ENCODE assay signal across 17 cellular contexts in the genomic region with DNA sequence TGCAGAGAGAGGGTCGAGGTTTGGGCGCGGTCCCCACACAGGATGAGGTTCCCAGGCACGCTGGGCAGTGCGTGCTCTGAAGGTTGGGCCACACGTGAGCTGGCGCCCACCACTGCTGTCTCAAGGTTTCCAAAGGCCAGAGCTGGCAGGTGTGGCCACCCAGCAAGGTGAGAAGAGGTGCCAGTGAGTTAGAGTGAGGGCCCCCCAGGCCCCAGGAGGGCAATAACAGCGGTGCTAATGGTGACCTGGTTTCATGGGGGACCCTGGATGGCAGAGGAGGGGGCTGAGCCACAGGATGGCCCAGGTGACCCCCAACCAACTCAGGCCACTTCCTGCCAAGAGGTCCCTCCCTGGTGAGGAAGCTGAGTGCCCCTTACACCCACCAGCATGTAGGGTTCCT.
DNase-seq lines count a peak whose midpoint lies in the region; ATAC-seq and TF ChIP-seq lines count a peak whose summit lies in the region.
"Had no signal": no experiment of that assay in that cellular context is flagged by ENCODE, and none has a peak within 500 bp of the region (broad histone marks: within the 10 kb centered on the region; RNA-seq: fewer than 3 reads in every experiment).

No MANE protein-coding gene starts in this region.

- H3K27ac ChIP-seq in H9 (ENCODE audit: insufficient read length, low read depth, low read length) = no peak overlapping the region
- no peak overlapping the region for H3K27ac ChIP-seq in osteoblast (ENCODE audit: low read depth, low read length)
- no peak overlapping the region for H3K27ac ChIP-seq in A673 (ENCODE audit: low read depth, low read length, poor library complexity, severe bottlenecking)
- H3K27ac ChIP-seq: BLaER1, C4-2B, GM23248 had no signal

- no peak overlapping the region for H3K4me3 ChIP-seq in NT2/D1 (ENCODE audit: insufficient read length, low read depth)
- H3K4me3 ChIP-seq in osteoblast (ENCODE audit: insufficient read depth, low read length) = no peak overlapping the region
- no peak overlapping the region for H3K4me3 ChIP-seq in A673 (ENCODE audit: low read depth, low read length, poor library complexity, severe bottlenecking)
- H3K4me3 ChIP-seq: BLaER1, GM23248, HAP-1 had no signal

- H2AFZ ChIP-seq in H9 (ENCODE audit: low read length) = no peak overlapping the region
- no peak overlapping the region for H2AFZ ChIP-seq in osteoblast (ENCODE audit: low read length)
- H2AFZ ChIP-seq: GM23248 had no signal

- DNase-seq in H9 (no peak), NT2/D1 (ENCODE audit: low read depth, low spot score) (no peak), osteoblast (ENCODE audit: insufficient read length, low spot score, missing footprints) (peak; percentile 76), A673 (ENCODE audit: low spot score) (no peak)
- no peak for DNase-seq in stimulated activated naive CD4-positive, alpha-beta T cell treated with Interleukin-2 at 50 U/mL for 16 hours (lab: John Stamatoyannopoulos, UW)
- DNase-seq: Caco-2; CD4-positive, CD25-positive, alpha-beta regulatory T cell; CD8-positive, alpha-beta T cell; DMS153; DND-41; GM23248; HFFc6 had no signal

- POLR2A ChIA-PET in A673 (lab: Charles Lee; ENCODE audit: low non-redundant PET) = no interaction called here

- no peaks in the 10 kb centered on the region for H3K79me1 ChIP-seq in H9 (ENCODE audit: insufficient read depth, low read depth, low read length, poor library complexity, severe bottlenecking)

- H3K4ac ChIP-seq in H9 (ENCODE audit: low read depth, low read length) = no peak overlapping the region

- H4K20me1 ChIP-seq in H9 (ENCODE audit: control insufficient read depth, insufficient read depth, insufficient read length) (no peaks in the 10 kb centered on the region), osteoblast (ENCODE audit: insufficient read depth, low read length) (no peaks in the 10 kb centered on the region)

- H3K14ac ChIP-seq in H9 (ENCODE audit: insufficient read depth, low read length) = no peak overlapping the region; the same call in 1 of the 2 replicates

- H4K5ac ChIP-seq in H9 (ENCODE audit: insufficient read length, low read depth, low read length) = no peak overlapping the region

- H3K27me3 ChIP-seq in H9 (ENCODE audit: insufficient read depth, low read length) (peaks cover 2% of the 10 kb centered on the region; the same call in 1 of the 2 replicates), NT2/D1 (ENCODE audit: insufficient read depth, insufficient read length) (peaks cover 30% of the 10 kb centered on the region), osteoblast (ENCODE audit: insufficient read depth, low read length) (no peaks in the 10 kb centered on the region), A673 (replicated peaks; ENCODE audit: insufficient read depth, low read depth, low read length, poor library complexity) (peaks cover 8% of the 10 kb centered on the region)
- H3K27me3 ChIP-seq: BLaER1 had no signal

- no peak overlapping the region for H2BK5ac ChIP-seq in H9 (ENCODE audit: insufficient read length, low read length)

- H3K9ac ChIP-seq in H9 (ENCODE audit: extremely low read depth, insufficient read length, low read length) = no peak overlapping the region
- H3K9ac ChIP-seq in NT2/D1 (ENCODE audit: insufficient read length, low read depth) = peak overlapping the region; percentile 3
- H3K9ac ChIP-seq: BLaER1, GM23248 had no signal

- H3K4me1 ChIP-seq in H9 (ENCODE audit: insufficient read depth, low read length) (no peaks in the 10 kb centered on the region), NT2/D1 (ENCODE audit: insufficient read depth, insufficient read length) (peaks cover 13% of the 10 kb centered on the region), osteoblast (ENCODE audit: insufficient read depth, low read length) (peaks cover 10% of the 10 kb centered on the region), A673 (ENCODE audit: insufficient read depth, low read length, poor library complexity, severe bottlenecking) (no peaks in the 10 kb centered on the region)
- H3K4me1 ChIP-seq: Caco-2, HAP-1 had no signal

- H3K18ac ChIP-seq in H9 (ENCODE audit: insufficient read length, low read depth, low read length) = peak overlapping the region; percentile 2

- no peak overlapping the region for H2BK15ac ChIP-seq in H9 (ENCODE audit: low read depth, low read length)

- no peaks in the 10 kb centered on the region for H3K36me3 Mint-ChIP-seq in H9 (ENCODE audit: insufficient read depth in 1 of 3, low read depth in 3 of 3)
- H3K36me3 Mint-ChIP-seq: CD4-positive, CD25-positive, alpha-beta regulatory T cell; CD8-positive, alpha-beta T cell had no signal

- H3K4me1 Mint-ChIP-seq in H9 = peaks cover 2 to 9% of the 10 kb centered on the region in 2 experiments; a peak in 3 of 4 replicates
- H3K4me1 Mint-ChIP-seq: B cell had no signal

- H3K9me3 ChIP-seq in H9 (ENCODE audit: control insufficient read depth, low read depth, low read length) = no peaks in the 10 kb centered on the region
- no peaks in the 10 kb centered on the region for H3K9me3 ChIP-seq in NT2/D1 (ENCODE audit: insufficient read depth, low read length)
- no peaks in the 10 kb centered on the region for H3K9me3 ChIP-seq in osteoblast (ENCODE audit: low read depth, low read length)
- no peaks in the 10 kb centered on the region for H3K9me3 ChIP-seq in A673 (ENCODE audit: low read depth, low read length, poor library complexity, severe bottlenecking)
- H3K9me3 ChIP-seq: BLaER1, HAP-1 had no signal

- H3K9me3 Mint-ChIP-seq in H9 = no peaks in the 10 kb centered on the region
- H3K9me3 Mint-ChIP-seq: CD4-positive, CD25-positive, alpha-beta regulatory T cell; CD8-positive, alpha-beta T cell had no signal

- peaks cover 26% of the 10 kb centered on the region for H3K27me3 Mint-ChIP-seq in H9 (ENCODE audit: low read depth)
- H3K27me3 Mint-ChIP-seq: CD4-positive, CD25-positive, alpha-beta regulatory T cell had no signal

- no peak overlapping the region; a peak in 1 of 7 replicates for H3K27ac Mint-ChIP-seq in H9
- H3K27ac Mint-ChIP-seq: B cell; CD4-positive, CD25-positive, alpha-beta regulatory T cell; CD8-positive, alpha-beta T cell; HFFc6 had no signal

- TF ChIP-seq CTCF in H9 (conservative IDR thresholded peaks at IDR 0.05) (no peak), osteoblast (IDR thresholded peaks at IDR 0.05; ENCODE audit: extremely low read depth, low read depth, low read length) (no peak), A673 (conservative IDR thresholded peaks at IDR 0.05; ENCODE audit: low read depth, low read length) (no peak)

- H3K4me2 ChIP-seq in H9 (ENCODE audit: insufficient read depth, insufficient read length, low read length) = no peak overlapping the region
- H3K4me2 ChIP-seq in osteoblast (ENCODE audit: insufficient read depth, low read length) = no peak overlapping the region

- H2BK12ac ChIP-seq in H9 (ENCODE audit: insufficient read length, low read depth, low read length) = no peak overlapping the region

- H2AK5ac ChIP-seq in H9 (ENCODE audit: insufficient read length, low read length) = no peak overlapping the region

- intact Hi-C loops in A673 (cut with micrococcal nuclease; ENCODE audit: unreplicated experiment) = no loop called here

- no peaks in the 10 kb centered on the region for H3K23me2 ChIP-seq in H9 (ENCODE audit: insufficient read length, low read depth, low read length, poor library complexity, severe bottlenecking)

- no peak overlapping the region for H2BK20ac ChIP-seq in H9 (ENCODE audit: low read depth, low read length, poor library complexity, severe bottlenecking)

- H3K56ac ChIP-seq in H9 (ENCODE audit: insufficient read length, low read depth, low read length) = no peak overlapping the region

- no peaks in the 10 kb centered on the region for H3K79me2 ChIP-seq in H9 (ENCODE audit: insufficient read depth, low read length)
- H3K79me2 ChIP-seq in osteoblast (ENCODE audit: insufficient read depth, low read length) = no peaks in the 10 kb centered on the region

- no peak overlapping the region for H4K8ac ChIP-seq in H9 (replicated peaks; ENCODE audit: insufficient read length, low read depth, low read length)

- no peak overlapping the region for H3K4me3 Mint-ChIP-seq in H9
- H3K4me3 Mint-ChIP-seq: B cell; CD4-positive, CD25-positive, alpha-beta regulatory T cell; CD8-positive, alpha-beta T cell; HFFc6 had no signal

- no peak overlapping the region for H3T11ph ChIP-seq in H9 (ENCODE audit: low read length)

- no peak overlapping the region for H4K91ac ChIP-seq in H9 (ENCODE audit: insufficient read length, low read depth, low read length)

- no TSS peak for BruUV-seq in A673 (replicated peaks; lab: Mats Ljungman, UMichigan)

- CTCF ChIA-PET in A673 (lab: Charles Lee) = no interaction called here

- no peak overlapping the region for H3K23ac ChIP-seq in H9 (ENCODE audit: insufficient read length, low read depth, low read length)

- H3K36me3 ChIP-seq in NT2/D1 (ENCODE audit: insufficient read depth, insufficient read length, low read length) = no peaks in the 10 kb centered on the region
- no peaks in the 10 kb centered on the region for H3K36me3 ChIP-seq in osteoblast (ENCODE audit: insufficient read depth, low read length)
- H3K36me3 ChIP-seq in A673 (ENCODE audit: insufficient read depth, low read length, poor library complexity, severe bottlenecking) = no peaks in the 10 kb centered on the region
- H3K36me3 ChIP-seq: BLaER1, HAP-1 had no signal

- no peak for ATAC-seq in GM19467 (IDR thresholded peaks at IDR 0.05; ENCODE audit: unreplicated experiment)
- ATAC-seq: CD8-positive, alpha-beta T cell had no signal

- WGBS in H9 (ENCODE audit: extremely low coverage, insufficient read length, low lambda C conversion rate) = no CpG with 5 or more reads among the region's 8 CpGs

- H2BK120ac ChIP-seq in H9 (ENCODE audit: low read depth, low read length, poor library complexity, severe bottlenecking) = no peak overlapping the region
